In the genomic region with DNA sequence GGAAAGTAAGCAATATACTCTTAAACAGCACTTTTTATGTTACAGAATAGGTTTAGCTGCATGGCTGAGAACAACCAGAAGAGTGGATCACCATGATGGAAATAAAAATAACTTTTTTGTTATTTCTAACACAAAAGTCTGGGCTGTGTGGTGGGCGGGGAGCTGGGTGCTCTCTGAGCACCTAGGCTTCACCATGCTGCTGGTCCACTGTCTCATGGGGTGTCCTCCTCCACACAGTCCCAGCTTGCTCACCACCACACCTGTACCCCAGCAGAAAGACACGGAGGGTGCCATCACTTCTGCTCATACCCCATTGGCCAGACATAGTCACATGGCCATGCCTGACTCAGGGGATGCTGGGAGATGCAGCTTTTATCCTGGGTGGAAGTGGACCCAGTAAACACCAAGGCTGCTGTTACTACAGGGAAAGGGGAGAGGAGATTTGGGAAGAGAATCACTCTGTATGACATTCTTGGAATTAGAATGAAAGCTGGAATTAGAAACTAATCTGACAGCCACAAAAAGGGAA, we compare ENCODE assay signal across 1 cellular context.
TF ChIP-seq lines count a peak whose summit lies in the region.

No MANE protein-coding gene starts in this region.

TF ChIP-seq in GM23338, 12 proteins besides CTCF, POLR2A, EP300 and RAD21 (continued from another document):
- TF ChIP-seq ZNF462 (CRISPR knock-in tag; IDR thresholded peaks at IDR 0.05) (no peak), EZH2 (IDR thresholded peaks at IDR 0.05; ENCODE audit: low read depth, unreplicated experiment) (no peak), STAT1 (IDR thresholded peaks at IDR 0.05; ENCODE audit: unreplicated experiment) (no peak), EZH2phosphoT487 (IDR thresholded peaks at IDR 0.05; ENCODE audit: unreplicated experiment) (no peak), CREB1 (CRISPR knock-in tag; IDR thresholded peaks at IDR 0.05; ENCODE audit: low read depth) (no peak), JUNB (IDR thresholded peaks at IDR 0.05; ENCODE audit: unreplicated experiment) (no peak), NANOG (IDR thresholded peaks at IDR 0.05; ENCODE audit: borderline replicate concordance) (no peak), POLR2AphosphoS5 (IDR thresholded peaks at IDR 0.05; ENCODE audit: low read depth) (no peak), ZNF114 (CRISPR knock-in tag; IDR thresholded peaks at IDR 0.05) (no peak), ZNF331 (CRISPR knock-in tag; IDR thresholded peaks at IDR 0.05; ENCODE audit: low read depth) (no peak)
- TF ChIP-seq, protein P1, sequence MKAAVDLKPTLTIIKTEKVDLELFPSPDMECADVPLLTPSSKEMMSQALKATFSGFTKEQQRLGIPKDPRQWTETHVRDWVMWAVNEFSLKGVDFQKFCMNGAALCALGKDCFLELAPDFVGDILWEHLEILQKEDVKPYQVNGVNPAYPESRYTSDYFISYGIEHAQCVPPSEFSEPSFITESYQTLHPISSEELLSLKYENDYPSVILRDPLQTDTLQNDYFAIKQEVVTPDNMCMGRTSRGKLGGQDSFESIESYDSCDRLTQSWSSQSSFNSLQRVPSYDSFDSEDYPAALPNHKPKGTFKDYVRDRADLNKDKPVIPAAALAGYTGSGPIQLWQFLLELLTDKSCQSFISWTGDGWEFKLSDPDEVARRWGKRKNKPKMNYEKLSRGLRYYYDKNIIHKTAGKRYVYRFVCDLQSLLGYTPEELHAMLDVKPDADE (IDR thresholded peaks at IDR 0.05): no peak
